ENCODE assay signal across 23 cellular contexts in the genomic region with DNA sequence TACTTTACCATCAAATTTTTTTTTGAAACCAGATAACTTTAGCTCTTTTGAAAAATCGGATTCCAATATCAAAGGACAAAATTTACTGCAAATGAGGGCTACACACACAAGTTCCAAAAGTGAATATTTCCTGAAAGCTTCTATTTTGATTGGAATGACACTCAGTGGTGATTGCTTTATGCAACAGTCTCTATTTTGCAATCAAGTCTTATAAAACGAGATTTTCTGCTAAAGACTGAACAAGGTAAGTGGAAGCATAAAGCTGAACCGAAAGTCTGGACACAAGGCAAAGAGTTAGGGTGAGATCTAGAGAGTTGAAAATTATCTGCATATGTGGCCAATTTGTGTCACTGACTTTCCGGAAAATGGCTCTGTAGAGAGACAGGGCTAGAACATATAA.
DNase-seq lines count a peak whose midpoint lies in the region; ATAC-seq, FAIRE-seq and TF ChIP-seq lines count a peak whose summit lies in the region.
"Had no signal": no experiment of that assay in that cellular context is flagged by ENCODE, and none has a peak within 500 bp of the region (broad histone marks: within the 10 kb centered on the region; RNA-seq: fewer than 3 reads in every experiment).

No MANE protein-coding gene starts in this region.

- peak overlapping the region; percentile 24 for H2AFZ ChIP-seq in HepG2 (ENCODE audit: low read length)
- H2AFZ ChIP-seq: GM23248 had no signal

- peaks cover 46% of the 10 kb centered on the region for H3K4me1 ChIP-seq in HepG2 (ENCODE audit: insufficient read depth, low read length)
- H3K4me1 ChIP-seq: BE2C; BLaER1 treated with 17β-estradiol and CSF1 and Interleukin-3, amounts not matched to agents 10 nM and 100 nM had no signal

- no peak for TF ChIP-seq RAD21 in HepG2 (CRISPR knock-in tag; IDR thresholded peaks at IDR 0.05)

- H3K27ac ChIP-seq in 22Rv1 (peak overlapping the region; percentile 87), VCaP (peak overlapping the region; percentile 83), HepG2 (ENCODE audit: extremely low read length, insufficient read depth, low read length) (peak overlapping the region; percentile 88)
- H3K27ac ChIP-seq: BLaER1 treated with 17β-estradiol and CSF1 and Interleukin-3, amounts not matched to agents 10 nM and 100 nM; GM23248 had no signal

- no peak overlapping the region; the same call in 1 of the 2 replicates for H3K4me2 ChIP-seq in HepG2 (ENCODE audit: low read depth, low read length)
- H3K4me2 ChIP-seq: BLaER1 treated with 17β-estradiol and CSF1 and Interleukin-3, amounts not matched to agents 10 nM and 100 nM had no signal

- TF ChIP-seq POLR2A in HepG2 (IDR thresholded peaks at IDR 0.05; ENCODE audit: insufficient read depth in 1 of 2, low read depth in 2 of 2, low read length in 2 of 2): no peak

- H3K9me3 Mint-ChIP-seq in progenitor cell of endocrine pancreas (ENCODE audit: low read depth): peaks cover 25% of the 10 kb centered on the region
- H3K9me3 Mint-ChIP-seq: CD4-positive, alpha-beta T cell; CD8-positive, alpha-beta memory T cell had no signal

- no peak for TF ChIP-seq EP300 in HepG2 (IDR thresholded peaks at IDR 0.05; ENCODE audit: low read depth in 2 of 2, low read length in 2 of 2)
- no peak for TF ChIP-seq EP300 in HepG2 (CRISPR knock-in tag; IDR thresholded peaks at IDR 0.05; ENCODE audit: borderline replicate concordance)

- CTCF ChIA-PET in HepG2 (lab: Yijun Ruan, JAX; ENCODE audit: low intra/inter-chr PET ratio, low total read pairs): no interaction called here

- peak overlapping the region; percentile 22 for H3K4me3 Mint-ChIP-seq in progenitor cell of endocrine pancreas (ENCODE audit: low read depth)
- H3K4me3 Mint-ChIP-seq: CD14-positive monocyte; CD4-positive, alpha-beta T cell; CD8-positive, alpha-beta memory T cell had no signal

- no TSS peak for BruUV-seq in HepG2 (replicated peaks; lab: Mats Ljungman, UMichigan)

- H3K9me3 ChIP-seq in HepG2 (ENCODE audit: low read length): 0 out of 2 replicates have a peak, but pooled peaks cover 3% of the 10 kb centered on the region
- H3K9me3 ChIP-seq: A549, BE2C had no signal

- no peaks in the 10 kb centered on the region for H3K27me3 Mint-ChIP-seq in progenitor cell of endocrine pancreas

- ATAC-seq in HepG2 (no peak), HG03469 (IDR thresholded peaks at IDR 0.05; ENCODE audit: unreplicated experiment) (no peak), GM18907 (IDR thresholded peaks at IDR 0.05; ENCODE audit: unreplicated experiment) (no peak)

- no peak overlapping the region for H3K4me3 ChIP-seq in HepG2 (replicated peaks in 1 of 3; ENCODE audit: insufficient read depth in 1 of 3, low read depth in 2 of 3, low read length in 3 of 3)
- H3K4me3 ChIP-seq: A549; BLaER1 treated with 17β-estradiol and CSF1 and Interleukin-3, amounts not matched to agents 10 nM and 100 nM; GM23248 had no signal

- no peak for DNase-seq in HepG2 (ENCODE audit: low spot score)
- DNase-seq in progenitor cell of endocrine pancreas (ENCODE audit: low spot score, unreplicated experiment): no peak
- no peak for DNase-seq in NCI-H187 treated with DMSO at 0.1 percent for 48 hours (lab: John Stamatoyannopoulos, UW)
- DNase-seq: 8988T; ACHN; AML-193; BE2C; CD4-positive, alpha-beta T cell; CD8-positive, alpha-beta memory T cell; DMS153; DND-41; GM23248; H7; HCEC 1CT had no signal

- intact Hi-C loops in HepG2 (cut with micrococcal nuclease; ENCODE audit: unreplicated experiment): no loop called here

- no peaks in the 10 kb centered on the region for H3K79me2 ChIP-seq in HepG2 (ENCODE audit: insufficient read depth, low read length)

- no peak overlapping the region for H3K9ac ChIP-seq in HepG2 (ENCODE audit: insufficient read depth, low read depth, low read length)
- H3K9ac ChIP-seq: BLaER1 treated with 17β-estradiol and CSF1 and Interleukin-3, amounts not matched to agents 10 nM and 100 nM; GM23248 had no signal

- 91% methylated on average over 4 of the region's 4 CpGs for WGBS in HepG2 (ENCODE audit: low lambda C conversion rate)

- H3K27ac Mint-ChIP-seq in progenitor cell of endocrine pancreas: peak overlapping the region; percentile 89
- H3K27ac Mint-ChIP-seq: CD14-positive monocyte; CD4-positive, alpha-beta T cell; CD8-positive, alpha-beta memory T cell had no signal

- H3K27me3 ChIP-seq in HepG2 (ENCODE audit: control insufficient read depth in 1 of 2, insufficient read depth in 2 of 2, low read length in 2 of 2): no peaks in the 10 kb centered on the region
- H3K27me3 ChIP-seq: BE2C; BLaER1 treated with 17β-estradiol and CSF1 and Interleukin-3, amounts not matched to agents 10 nM and 100 nM had no signal

- FAIRE-seq in HepG2 (lab: Jason Lieb, UNC): no peak
- FAIRE-seq: A549, G401.6, H1 had no signal

- H3K36me3 Mint-ChIP-seq in progenitor cell of endocrine pancreas (ENCODE audit: insufficient read depth): peaks cover 11% of the 10 kb centered on the region
- H3K36me3 Mint-ChIP-seq: CD14-positive monocyte; CD8-positive, alpha-beta memory T cell had no signal

- in situ Hi-C loops in HepG2 (cut with HindIII; ENCODE audit: extremely low pct_ligation_motif_present, low pct_unique_long_range_greater_than_20kb): no loop called here

- H3K36me3 ChIP-seq in HepG2 (replicated peaks in 1 of 2; ENCODE audit: control insufficient read depth in 1 of 2, insufficient read depth in 2 of 2, low read length in 2 of 2): no peaks in the 10 kb centered on the region
- H3K36me3 ChIP-seq: BE2C; BLaER1 treated with 17β-estradiol and CSF1 and Interleukin-3, amounts not matched to agents 10 nM and 100 nM had no signal

- no peak for TF ChIP-seq CTCF in 22Rv1 (IDR thresholded peaks at IDR 0.05)
- TF ChIP-seq CTCF in VCaP (conservative IDR thresholded peaks at IDR 0.05): no peak
- TF ChIP-seq CTCF in HepG2 (CRISPR knock-in tag; IDR thresholded peaks at IDR 0.05): no peak
- TF ChIP-seq CTCF in progenitor cell of endocrine pancreas (IDR thresholded peaks at IDR 0.05; ENCODE audit: unreplicated experiment): no peak

- peaks cover 36% of the 10 kb centered on the region for H3K4me1 Mint-ChIP-seq in progenitor cell of endocrine pancreas (ENCODE audit: low read depth)
- H3K4me1 Mint-ChIP-seq: CD14-positive monocyte; CD8-positive, alpha-beta memory T cell had no signal

- H4K20me1 ChIP-seq in HepG2 (ENCODE audit: insufficient read depth, low read length): no peaks in the 10 kb centered on the region
- H4K20me1 ChIP-seq: BLaER1 treated with 17β-estradiol and CSF1 and Interleukin-3, amounts not matched to agents 10 nM and 100 nM had no signal

- POLR2A ChIA-PET in HepG2 (lab: Yijun Ruan, JAX): interaction anchor here (1.6 to 2.9 kb wide), 3 partner anchors 9 to 155 kb away, joined by 6 to 33 read pairs (median 6); no protein-coding TSS in a partner anchor

TF ChIP-seq in HepG2, 621 proteins besides CTCF, POLR2A, EP300 and RAD21:
- 0 out of 2 replicates have a peak, but pooled peaks have one; percentile 0 for TF ChIP-seq YEATS4 (CRISPR knock-in tag; IDR thresholded peaks at IDR 0.05; ENCODE audit: borderline replicate concordance)
- no peak for TF ChIP-seq STAT5B (CRISPR knock-in tag; IDR thresholded peaks at IDR 0.05)
- TF ChIP-seq, protein P1, sequence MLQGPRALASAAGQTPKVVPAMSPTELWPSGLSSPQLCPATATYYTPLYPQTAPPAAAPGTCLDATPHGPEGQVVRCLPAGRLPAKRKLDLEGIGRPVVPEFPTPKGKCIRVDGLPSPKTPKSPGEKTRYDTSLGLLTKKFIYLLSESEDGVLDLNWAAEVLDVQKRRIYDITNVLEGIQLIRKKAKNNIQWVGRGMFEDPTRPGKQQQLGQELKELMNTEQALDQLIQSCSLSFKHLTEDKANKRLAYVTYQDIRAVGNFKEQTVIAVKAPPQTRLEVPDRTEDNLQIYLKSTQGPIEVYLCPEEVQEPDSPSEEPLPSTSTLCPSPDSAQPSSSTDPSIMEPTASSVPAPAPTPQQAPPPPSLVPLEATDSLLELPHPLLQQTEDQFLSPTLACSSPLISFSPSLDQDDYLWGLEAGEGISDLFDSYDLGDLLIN (CRISPR knock-in tag; IDR thresholded peaks at IDR 0.05; ENCODE audit: borderline replicate concordance): no peak
